In the genomic region with DNA sequence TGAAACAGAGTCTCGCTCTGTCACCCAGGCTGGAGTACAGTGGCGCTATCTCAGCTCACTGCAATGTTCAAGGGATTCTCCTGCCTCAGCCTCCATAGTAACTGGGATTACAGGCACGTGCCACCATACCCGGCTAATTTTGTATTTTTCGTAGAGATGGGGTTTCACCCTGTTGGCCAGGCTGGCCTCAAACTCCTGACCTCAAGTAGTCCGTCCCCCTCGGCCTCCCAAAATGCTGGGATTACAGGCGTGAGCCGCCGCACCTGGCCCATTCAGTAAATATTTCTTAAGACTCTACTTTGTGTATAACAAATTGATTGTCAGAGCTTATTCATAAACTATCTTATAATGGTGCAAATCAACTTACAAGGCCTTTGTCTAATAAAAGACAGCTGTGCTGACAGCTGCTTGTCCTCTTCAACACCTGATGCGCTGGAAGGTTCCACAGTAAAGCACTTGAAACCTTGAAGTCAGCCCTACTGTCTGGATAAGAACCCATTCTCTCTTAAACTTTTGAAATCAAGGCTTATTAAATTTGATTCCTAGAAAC, we compare ENCODE assay signal across 13 cellular contexts. TPM values are rescaled to one million over a fixed set of nuclear protein-coding genes. Genes with fewer than 3 reads are reported as not detected.
DNase-seq lines count a peak whose midpoint lies in the region; ATAC-seq and TF ChIP-seq lines count a peak whose summit lies in the region.
"Had no signal": no experiment of that assay in that cellular context is flagged by ENCODE, and none has a peak within 500 bp of the region (broad histone marks: within the 10 kb centered on the region; RNA-seq: fewer than 3 reads in every experiment).

No MANE protein-coding gene starts in this region.

- WGBS in suprapubic skin: 81% methylated on average over 11 of the region's 11 CpGs

- no peak overlapping the region for H3K27ac Mint-ChIP-seq in nephron progenitor cell

- peaks cover 10% of the 10 kb centered on the region for H3K36me3 Mint-ChIP-seq in nephron progenitor cell (ENCODE audit: low read depth)

- TF ChIP-seq CTCF in astrocyte of the spinal cord (IDR thresholded peaks at IDR 0.05; ENCODE audit: low read depth, low read length): no peak
- TF ChIP-seq CTCF in lower lobe of right lung (IDR thresholded peaks at IDR 0.05): no peak
- no peak for TF ChIP-seq CTCF in suprapubic skin (IDR thresholded peaks at IDR 0.05)
- TF ChIP-seq CTCF in nephron progenitor cell (IDR thresholded peaks at IDR 0.05): no peak

- H3K9me3 Mint-ChIP-seq in nephron progenitor cell: no peaks in the 10 kb centered on the region
- H3K9me3 Mint-ChIP-seq: WTC11 had no signal

- in situ Hi-C loops in astrocyte of the spinal cord (cut with HindIII; ENCODE audit: low sequenced_read_pairs): no loop called here

- H3K27me3 ChIP-seq in lower lobe of right lung (ENCODE audit: low read depth) (no peaks in the 10 kb centered on the region), suprapubic skin (no peaks in the 10 kb centered on the region)

- H3K4me1 ChIP-seq in lower lobe of right lung (peaks cover 20% of the 10 kb centered on the region), suprapubic skin (peaks cover 27% of the 10 kb centered on the region)
- H3K4me1 ChIP-seq: A549 had no signal

- DNase-seq in NCI-H2171 treated with DMSO at 0.1 percent for 48 hours (lab: John Stamatoyannopoulos, UW) (peak; percentile 8), NCI-H2171 (lab: John Stamatoyannopoulos, UW) (no peak), astrocyte of the spinal cord (ENCODE audit: low read depth, low spot score) (peak; percentile 7), lower lobe of right lung (no peak), suprapubic skin (ENCODE audit: low spot score in 2 of 2) (no peak), AML-193 (lab: John Stamatoyannopoulos, UW) (no peak), nephron progenitor cell (no peak)
- DNase-seq: islet precursor cell, KG1, NCI-H187 had no signal

- no peak overlapping the region for H3K4me3 Mint-ChIP-seq in nephron progenitor cell
- H3K4me3 Mint-ChIP-seq: WTC11 had no signal

- no peak for ATAC-seq in lower lobe of right lung
- ATAC-seq in GM21723 (IDR thresholded peaks at IDR 0.05; ENCODE audit: unreplicated experiment): no peak

- peaks cover 7% of the 10 kb centered on the region for H3K27me3 Mint-ChIP-seq in nephron progenitor cell (ENCODE audit: low read depth, poor library complexity)

- no peaks in the 10 kb centered on the region for H3K9me3 ChIP-seq in lower lobe of right lung
- no peaks in the 10 kb centered on the region for H3K9me3 ChIP-seq in suprapubic skin
- H3K9me3 ChIP-seq: A549 had no signal

- no peak for TF ChIP-seq EP300 in suprapubic skin (IDR thresholded peaks at IDR 0.05)

- H3K36me3 ChIP-seq in lower lobe of right lung (peaks cover 66% of the 10 kb centered on the region), suprapubic skin (peaks cover 34% of the 10 kb centered on the region)

- H3K4me1 Mint-ChIP-seq in nephron progenitor cell: peaks cover 54% of the 10 kb centered on the region

- intact Hi-C loops in lower lobe of right lung (cut with DNase I): no loop called here

- TF ChIP-seq POLR2A in suprapubic skin (IDR thresholded peaks at IDR 0.05): no peak

- peak overlapping the region; percentile 19 for H3K27ac ChIP-seq in lower lobe of right lung
- peak overlapping the region; percentile 81 for H3K27ac ChIP-seq in suprapubic skin

- no peak overlapping the region for H3K4me3 ChIP-seq in astrocyte of the spinal cord (ENCODE audit: low read depth, low read length)
- no peak overlapping the region for H3K4me3 ChIP-seq in lower lobe of right lung
- no peak overlapping the region for H3K4me3 ChIP-seq in suprapubic skin
- H3K4me3 ChIP-seq: A549 had no signal

RNA-seq across cellular contexts. Expression of gene ECHDC3, which starts 14.7 kb away (rescaled TPM):
- total RNA-seq in lower lobe of right lung (29.5 TPM), suprapubic skin (10 to 100 TPM; 47.5 to 92.8 (median 76.6) TPM)

Comparison
In these comparisons a context has a peak if more than half of its experiments do, and no peak if none do; other contexts are left out.
1. DNase-seq: peak in NCI-H2171 treated with DMSO at 0.1 percent for 48 hours (single experiment) and astrocyte of the spinal cord (single experiment); none in NCI-H2171 (single experiment), lower lobe of right lung (single experiment), suprapubic skin (0 of 2), AML-193 (0 of 2) and nephron progenitor cell (single experiment).